In the genomic region with DNA sequence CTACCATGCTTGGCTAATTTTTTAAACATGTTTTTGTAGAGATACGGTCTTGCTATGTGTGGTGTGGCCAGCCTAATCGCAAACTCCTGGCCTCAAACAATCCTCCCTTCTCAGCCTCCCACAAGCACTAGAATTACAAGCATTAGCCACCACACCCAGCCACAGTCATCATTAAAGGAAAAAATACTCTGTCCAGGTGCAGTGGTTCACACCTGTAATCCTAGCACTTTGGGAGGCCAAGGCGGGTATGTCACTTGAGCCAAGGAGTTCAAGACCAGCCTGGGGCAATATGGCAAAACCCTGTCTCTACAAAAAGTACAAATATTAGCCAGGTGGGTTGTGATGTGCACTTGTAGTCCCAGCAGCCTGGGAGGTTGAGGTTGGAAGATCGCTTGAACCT, we compare ENCODE assay signal across 14 cellular contexts.
"Had no signal": no experiment of that assay in that cellular context is flagged by ENCODE, and none has a peak within 500 bp of the region (broad histone marks: within the 10 kb centered on the region; RNA-seq: fewer than 3 reads in every experiment).

No MANE protein-coding gene starts in this region.

- H3K27me3 Mint-ChIP-seq: activated naive CD8-positive, alpha-beta T cell had no signal

- H3K79me2 ChIP-seq: parathyroid adenoma had no signal

- H3K9me3 Mint-ChIP-seq: neural crest cell had no signal

- H3K4me3 ChIP-seq: sigmoid colon had no signal

- DNase-seq: activated CD4-positive, alpha-beta T cell treated with anti-CD3 and anti-CD28 coated beads for 4 hours; activated CD8-positive, alpha-beta memory T cell treated with anti-CD3 and anti-CD28 coated beads, Interleukin-2, amount 50 U/mL, for 48 hours; activated gamma-delta T cell treated with Interleukin-2 at 50 U/mL for 16 hours; cerebellar nuclear complex; effector memory CD4-positive, alpha-beta T cell; foreskin melanocyte; left ventricle myocardium inferior; sigmoid colon; stimulated activated CD4-positive, alpha-beta T cell treated with anti-CD3 and anti-CD28 coated beads, Interleukin-2, amount 100 ng/mL, for 24 hours; stomach had no signal

- H3K4me1 ChIP-seq: left ventricle myocardium inferior, parathyroid adenoma, sigmoid colon had no signal

- H3K36me3 ChIP-seq: left ventricle myocardium inferior, sigmoid colon, stomach, thoracic aorta had no signal

- H3K9me3 ChIP-seq: left ventricle myocardium inferior, sigmoid colon, stomach, thoracic aorta had no signal

- H3K27ac ChIP-seq: parathyroid adenoma, sigmoid colon had no signal

- H3K27ac Mint-ChIP-seq: activated naive CD8-positive, alpha-beta T cell had no signal

- H3K9ac ChIP-seq: parathyroid adenoma had no signal

- H3K4me3 Mint-ChIP-seq: neural crest cell had no signal

- H3K27me3 ChIP-seq: sigmoid colon had no signal

- H3K36me3 Mint-ChIP-seq: activated naive CD8-positive, alpha-beta T cell had no signal
